In genomic region chr6:26514984-26515383, GRCh38 we compare ENCODE assay signal across 1 cellular context.
TF ChIP-seq lines count a peak whose summit lies in the region.

No MANE protein-coding gene starts in this region.

TF ChIP-seq in HepG2, 621 proteins besides CTCF, POLR2A, EP300 and RAD21 (continues in another document):
- TF ChIP-seq DZIP1 (CRISPR knock-in tag; IDR thresholded peaks at IDR 0.05) = no peak
- TF ChIP-seq ZBTB14 (CRISPR knock-in tag; IDR thresholded peaks at IDR 0.05) = no peak
- TF ChIP-seq ZNF761 (CRISPR knock-in tag; conservative IDR thresholded peaks at IDR 0.05) = no peak
- no peak for TF ChIP-seq ZNF513 (CRISPR knock-in tag; conservative IDR thresholded peaks at IDR 0.05)
- TF ChIP-seq KAT2B (IDR thresholded peaks at IDR 0.05; ENCODE audit: borderline replicate concordance, low read depth, low read length) = no peak
- TF ChIP-seq SP1 (IDR thresholded peaks at IDR 0.05) = no peak
- no peak; the same call in 1 of the 2 replicates for TF ChIP-seq SP1 (CRISPR knock-in tag; IDR thresholded peaks at IDR 0.05)
- TF ChIP-seq ZNF749 (CRISPR knock-in tag; IDR thresholded peaks at IDR 0.05; ENCODE audit: borderline replicate concordance) = no peak
- TF ChIP-seq ZNF740 (CRISPR knock-in tag; IDR thresholded peaks at IDR 0.05) = no peak
- no peak for TF ChIP-seq ZNF570 (CRISPR knock-in tag; IDR thresholded peaks at IDR 0.05; ENCODE audit: borderline replicate concordance)
- TF ChIP-seq ZNF549 (CRISPR knock-in tag; IDR thresholded peaks at IDR 0.05) = no peak
- no peak for TF ChIP-seq CAMTA2 (CRISPR knock-in tag; IDR thresholded peaks at IDR 0.05; ENCODE audit: borderline replicate concordance)
- no peak for TF ChIP-seq ARNT2 (CRISPR knock-in tag; IDR thresholded peaks at IDR 0.05; ENCODE audit: low read depth)
- no peak for TF ChIP-seq AGO1 (IDR thresholded peaks at IDR 0.05; ENCODE audit: low read depth, low read length, poor library complexity, severe bottlenecking)
- TF ChIP-seq BRCA1 (CRISPR knock-in tag; IDR thresholded peaks at IDR 0.05) = no peak
- peak; percentile 85 for TF ChIP-seq SIX4 (CRISPR knock-in tag; IDR thresholded peaks at IDR 0.05)
- no peak for TF ChIP-seq ATAD3A (CRISPR knock-in tag; IDR thresholded peaks at IDR 0.05)
- TF ChIP-seq POLR2AphosphoS2 (IDR thresholded peaks at IDR 0.05; ENCODE audit: low read depth, low read length) = no peak
- TF ChIP-seq MXI1 (IDR thresholded peaks at IDR 0.05; ENCODE audit: borderline replicate concordance, low read depth, low read length) = peak; percentile 32; the same call in 1 of the 3 replicates
- TF ChIP-seq ZNF773 (CRISPR knock-in tag; IDR thresholded peaks at IDR 0.05; ENCODE audit: borderline replicate concordance) = no peak
- no peak for TF ChIP-seq RFX5 (IDR thresholded peaks at IDR 0.05; ENCODE audit: low read depth, low read length)
- TF ChIP-seq ZNF17 (CRISPR knock-in tag; IDR thresholded peaks at IDR 0.05) = no peak
- TF ChIP-seq ZNF318 (CRISPR knock-in tag; IDR thresholded peaks at IDR 0.05) = no peak
- no peak for TF ChIP-seq ZNF281 (CRISPR knock-in tag; IDR thresholded peaks at IDR 0.05; ENCODE audit: borderline replicate concordance)
- TF ChIP-seq ATF7 (IDR thresholded peaks at IDR 0.05) = no peak
- TF ChIP-seq ATF7 (CRISPR knock-in tag; IDR thresholded peaks at IDR 0.05) = no peak
- TF ChIP-seq ZNF383 (CRISPR knock-in tag; IDR thresholded peaks at IDR 0.05; ENCODE audit: borderline replicate concordance) = no peak
- no peak for TF ChIP-seq ZBTB49 (CRISPR knock-in tag; IDR thresholded peaks at IDR 0.05; ENCODE audit: borderline replicate concordance)
- no peak for TF ChIP-seq SKI (IDR thresholded peaks at IDR 0.05; ENCODE audit: partially characterized antibody)
- TF ChIP-seq HMGXB3 (CRISPR knock-in tag; IDR thresholded peaks at IDR 0.05; ENCODE audit: borderline replicate concordance) = peak; percentile 67; the same call in 1 of the 2 replicates
- TF ChIP-seq FOXC1 (CRISPR knock-in tag; IDR thresholded peaks at IDR 0.05; ENCODE audit: borderline replicate concordance) = no peak
- no peak for TF ChIP-seq FIP1L1 (IDR thresholded peaks at IDR 0.05; ENCODE audit: borderline replicate concordance, insufficient read depth, low read depth, low read length)
- peak; percentile 69; the same call in 1 of the 2 replicates for TF ChIP-seq DMAP1 (CRISPR knock-in tag; IDR thresholded peaks at IDR 0.05)
- peak; percentile 79; the same call in 1 of the 2 replicates for TF ChIP-seq RFXAP (CRISPR knock-in tag; IDR thresholded peaks at IDR 0.05; ENCODE audit: borderline replicate concordance)
- peak; percentile 54 for TF ChIP-seq HDAC2 (CRISPR knock-in tag; IDR thresholded peaks at IDR 0.05)
